ENCODE assay signal across 7 cellular contexts in the genomic region with DNA sequence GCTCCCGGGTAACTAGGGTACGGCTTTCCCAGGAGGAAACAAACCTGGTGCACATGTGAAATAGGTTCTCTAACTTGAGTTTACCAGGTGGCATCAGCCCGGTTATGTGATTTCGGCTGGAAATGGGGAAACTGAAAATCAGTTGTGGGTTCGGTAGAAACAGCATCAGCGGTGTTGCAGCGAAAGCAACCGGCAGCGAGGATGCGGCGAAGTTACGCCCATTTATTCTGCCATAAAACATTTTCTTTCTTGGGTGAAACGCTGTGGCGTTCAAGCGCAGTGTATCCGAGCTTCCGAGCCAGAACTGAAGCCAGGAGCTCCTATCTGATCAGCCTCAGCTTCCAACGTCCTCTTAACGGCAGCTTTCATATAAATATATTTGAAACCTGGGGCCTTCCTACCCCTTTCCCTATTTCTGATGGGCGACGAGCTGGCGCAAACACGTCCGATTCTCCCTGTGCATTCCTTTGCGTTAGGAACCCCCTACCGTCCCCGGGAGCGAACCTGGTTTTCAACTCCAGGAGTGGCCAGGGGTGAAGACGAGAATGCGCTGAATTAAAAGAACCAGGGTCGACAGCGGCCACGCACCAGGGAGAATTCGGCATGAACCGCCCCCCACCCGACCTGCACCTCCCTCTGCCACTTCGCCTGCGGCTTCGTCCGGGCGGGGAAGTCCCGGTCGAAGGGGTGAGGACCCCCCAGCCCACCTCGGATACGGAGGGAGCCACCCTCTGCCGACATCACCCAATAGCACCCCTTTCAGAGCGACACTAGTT. TPM values are rescaled to one million over a fixed set of nuclear protein-coding genes. Genes with fewer than 3 reads are reported as not detected.
DNase-seq lines count a peak whose midpoint lies in the region; ATAC-seq and TF ChIP-seq lines count a peak whose summit lies in the region.

No MANE protein-coding gene starts in this region.

- DNase-seq in GM23248 = peak; percentile 70
- DNase-seq in RWPE2 (ENCODE audit: low spot score) = no peak
- peak; percentile 37 for DNase-seq in brain microvascular endothelial cell
- DNase-seq in left lung = no peak
- DNase-seq in stimulated activated naive CD4-positive, alpha-beta T cell treated with Interleukin-2 at 50 U/mL for 16 hours (lab: John Stamatoyannopoulos, UW) = peak; percentile 15
- DNase-seq in GDM1 (lab: John Stamatoyannopoulos, UW) = no peak

- H3K4me3 ChIP-seq in GM23248 (peak overlapping the region; percentile 97), RWPE2 (ENCODE audit: severe bottlenecking) (peak overlapping the region; percentile 55), brain microvascular endothelial cell (ENCODE audit: low read depth, low read length) (peak overlapping the region; percentile 67), left lung (peak overlapping the region; percentile 15 to 71)

- H3K36me3 ChIP-seq in GM23248 (ENCODE audit: low read depth) (no peaks in the 10 kb centered on the region), RWPE2 (ENCODE audit: low read depth) (no peaks in the 10 kb centered on the region), brain microvascular endothelial cell (replicated peaks) (no peaks in the 10 kb centered on the region), left lung (no peaks in the 10 kb centered on the region)

- no peaks in the 10 kb centered on the region for H3K9me3 ChIP-seq in GM23248 (ENCODE audit: low read depth)
- H3K9me3 ChIP-seq in RWPE2 (ENCODE audit: severe bottlenecking) = no peaks in the 10 kb centered on the region
- H3K9me3 ChIP-seq in left lung = no peaks in the 10 kb centered on the region

- H2AFZ ChIP-seq in GM23248 = peak overlapping the region; percentile 81

- no peak overlapping the region for H3K27ac ChIP-seq in GM23248
- H3K27ac ChIP-seq in RWPE2 (ENCODE audit: poor library complexity, severe bottlenecking) = no peak overlapping the region
- H3K27ac ChIP-seq in brain microvascular endothelial cell = peak overlapping the region; percentile 6
- no peak overlapping the region for H3K27ac ChIP-seq in left lung

- peak overlapping the region; percentile 92 for H3K4me2 ChIP-seq in GM23248 (ENCODE audit: unreplicated experiment)

- in situ Hi-C loops in GM23248 (cut with MboI) (loop anchor here (10.0 kb wide), 1 partner anchor 367 kb away; no protein-coding TSS in a partner anchor), brain microvascular endothelial cell (cut with HindIII; ENCODE audit: low pct_ligation_motif_present, low sequenced_read_pairs) (no loop called here)

- H3F3A ChIP-seq in GM23248 (ENCODE audit: insufficient read depth) = no peaks in the 10 kb centered on the region

- H3K9me2 ChIP-seq in GM23248 (ENCODE audit: insufficient read depth) = no peaks in the 10 kb centered on the region

- peaks cover 26% of the 10 kb centered on the region for H3K4me1 ChIP-seq in GM23248 (ENCODE audit: insufficient read depth)
- no peaks in the 10 kb centered on the region for H3K4me1 ChIP-seq in RWPE2 (ENCODE audit: insufficient read depth, poor library complexity, severe bottlenecking)
- peaks cover 0 to 32% of the 10 kb centered on the region in 2 donors for H3K4me1 ChIP-seq in left lung

- peak; percentile 32 for TF ChIP-seq CTCF in RWPE2 (IDR thresholded peaks at IDR 0.05; ENCODE audit: poor library complexity, severe bottlenecking)
- TF ChIP-seq CTCF in brain microvascular endothelial cell (IDR thresholded peaks at IDR 0.05; ENCODE audit: low read depth, low read length, missing control alignments) = peak; percentile 36
- no peak for TF ChIP-seq CTCF in left lung (IDR thresholded peaks at IDR 0.05)

- H3K27me3 ChIP-seq in GM23248 (replicated peaks; ENCODE audit: insufficient read depth) (no peaks in the 10 kb centered on the region), RWPE2 (ENCODE audit: insufficient read depth, poor library complexity, severe bottlenecking) (peaks cover 37% of the 10 kb centered on the region), brain microvascular endothelial cell (replicated peaks) (no peaks in the 10 kb centered on the region), left lung (peaks cover 37 to 87% of the 10 kb centered on the region in 2 donors)

- ATAC-seq in RWPE2 (ENCODE audit: low read depth) = peak; percentile 10; the same call in 2 of the 3 replicates
- no peak for ATAC-seq in left lung
- no peak for ATAC-seq in esophagus mucosa

- 1% methylated on average over 47 of the region's 47 CpGs for WGBS in GM23248 (ENCODE audit: low coverage in 1 of 2, low lambda C conversion rate in 2 of 2, missing lambda C conversion rate in 2 of 2), 2 experiments

- H3K79me2 ChIP-seq in GM23248 (ENCODE audit: insufficient read depth) = peaks cover 55% of the 10 kb centered on the region

- intact Hi-C loops in left lung (cut with DNase I) = no loop called here

- no peaks in the 10 kb centered on the region for H4K20me1 ChIP-seq in GM23248 (ENCODE audit: insufficient read depth)

- H3K9ac ChIP-seq in GM23248 = peak overlapping the region; percentile 72

RNA-seq across cellular contexts. Expression of gene DPF3, which starts 1.6 kb away (rescaled TPM):
- total RNA-seq in GM23248 (2014; rRNA removed; shearing (Covaris generic)) = 7.9 and 13.4 TPM in 2 replicates
- polyA plus RNA-seq in GM23248 (2016; fragmentation: Nextera tagmentation; extraction: Ambion mirVana) = 6.8 and 7.7 TPM in 2 replicates
- total RNA-seq in left lung = 1 to 10 TPM; 1.4 to 1.7 TPM
- total RNA-seq in esophagus mucosa = 1.1 TPM

RNA-seq across cellular contexts. Expression of gene DCAF4, which starts 34.0 kb away (rescaled TPM):
- 20.4 and 21.9 TPM in 2 replicates for total RNA-seq in GM23248 (2014; rRNA removed; shearing (Covaris generic))
- 17.1 and 17.7 TPM in 2 replicates for polyA plus RNA-seq in GM23248 (2016; fragmentation: Nextera tagmentation; extraction: Ambion mirVana)
- total RNA-seq in left lung (10 to 100 TPM; 11.8 to 12.3 TPM), esophagus mucosa (9.6 TPM)

Comparison
In these comparisons a context has a peak if more than half of its experiments do, and no peak if none do; other contexts are left out.
1. DNase-seq: peak in GM23248 (single experiment), brain microvascular endothelial cell (single experiment) and stimulated activated naive CD4-positive, alpha-beta T cell treated with Interleukin-2 at 50 U/mL for 16 hours (single experiment); none in RWPE2 (single experiment), left lung (0 of 2) and GDM1 (single experiment).
2. H3K4me3 ChIP-seq: peak in every context shown above with its lines; median percentile 97 in GM23248; 67 in brain microvascular endothelial cell; 55 in RWPE2; 43 in left lung.
3. CTCF ChIP-seq: peak in RWPE2 (single experiment) and brain microvascular endothelial cell (single experiment); none in left lung (0 of 2).